In genomic region chr12:43826681-43827458, GRCh38 we compare ENCODE assay signal across 1 cellular context.
A peak's percentile ranks its signal among the peaks of the same experiment; 100 is the strongest.
TF ChIP-seq lines count a peak whose summit lies in the region.

No MANE protein-coding gene starts in this region.

TF ChIP-seq in IMR-90, 13 proteins besides CTCF, POLR2A, EP300 and RAD21:
- TF ChIP-seq, protein P1, sequence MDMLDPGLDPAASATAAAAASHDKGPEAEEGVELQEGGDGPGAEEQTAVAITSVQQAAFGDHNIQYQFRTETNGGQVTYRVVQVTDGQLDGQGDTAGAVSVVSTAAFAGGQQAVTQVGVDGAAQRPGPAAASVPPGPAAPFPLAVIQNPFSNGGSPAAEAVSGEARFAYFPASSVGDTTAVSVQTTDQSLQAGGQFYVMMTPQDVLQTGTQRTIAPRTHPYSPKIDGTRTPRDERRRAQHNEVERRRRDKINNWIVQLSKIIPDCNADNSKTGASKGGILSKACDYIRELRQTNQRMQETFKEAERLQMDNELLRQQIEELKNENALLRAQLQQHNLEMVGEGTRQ (IDR thresholded peaks at IDR 0.05; ENCODE audit: low read depth, low read length): no peak
- TF ChIP-seq CEBPB (IDR thresholded peaks at IDR 0.05; ENCODE audit: low read depth, low read length): 0 out of 2 replicates have a peak, but pooled peaks have one; percentile 22
- no peak for TF ChIP-seq ELK1 (IDR thresholded peaks at IDR 0.05; ENCODE audit: borderline replicate concordance, low read depth, low read length)
- TF ChIP-seq CHD1 (IDR thresholded peaks at IDR 0.05; ENCODE audit: low read depth, low read length): no peak
